ENCODE assay signal across 1 cellular context in genomic region chr1:21781971-21782867, GRCh38.
TF ChIP-seq lines count a peak whose summit lies in the region.

No MANE protein-coding gene starts in this region.

TF ChIP-seq in K562, 482 proteins besides CTCF, POLR2A, EP300 and RAD21 (continued from another document and continues in another):
- TF ChIP-seq GTF2F1 (IDR thresholded peaks at IDR 0.05; ENCODE audit: low read depth, low read length) = no peak
- TF ChIP-seq ZKSCAN1 (IDR thresholded peaks at IDR 0.05; ENCODE audit: low read depth, low read length) = no peak
- TF ChIP-seq HDGF (IDR thresholded peaks at IDR 0.05) = no peak
- TF ChIP-seq ZNF384 (IDR thresholded peaks at IDR 0.05; ENCODE audit: low read depth, low read length) = peak; percentile 74
- no peak for TF ChIP-seq SMAD4 (CRISPR knock-in tag; conservative IDR thresholded peaks at IDR 0.05)
- no peak; the same call in 1 of the 2 replicates for TF ChIP-seq ELF4 (CRISPR knock-in tag; IDR thresholded peaks at IDR 0.05)
- no peak for TF ChIP-seq ZNF639 (CRISPR knock-in tag; conservative IDR thresholded peaks at IDR 0.05 in 1 of 2, IDR thresholded peaks at IDR 0.05 in 1 of 2)
- TF ChIP-seq LARP7 (IDR thresholded peaks at IDR 0.05) = peak; percentile 48; the same call in 1 of the 2 replicates
- TF ChIP-seq, protein P1, sequence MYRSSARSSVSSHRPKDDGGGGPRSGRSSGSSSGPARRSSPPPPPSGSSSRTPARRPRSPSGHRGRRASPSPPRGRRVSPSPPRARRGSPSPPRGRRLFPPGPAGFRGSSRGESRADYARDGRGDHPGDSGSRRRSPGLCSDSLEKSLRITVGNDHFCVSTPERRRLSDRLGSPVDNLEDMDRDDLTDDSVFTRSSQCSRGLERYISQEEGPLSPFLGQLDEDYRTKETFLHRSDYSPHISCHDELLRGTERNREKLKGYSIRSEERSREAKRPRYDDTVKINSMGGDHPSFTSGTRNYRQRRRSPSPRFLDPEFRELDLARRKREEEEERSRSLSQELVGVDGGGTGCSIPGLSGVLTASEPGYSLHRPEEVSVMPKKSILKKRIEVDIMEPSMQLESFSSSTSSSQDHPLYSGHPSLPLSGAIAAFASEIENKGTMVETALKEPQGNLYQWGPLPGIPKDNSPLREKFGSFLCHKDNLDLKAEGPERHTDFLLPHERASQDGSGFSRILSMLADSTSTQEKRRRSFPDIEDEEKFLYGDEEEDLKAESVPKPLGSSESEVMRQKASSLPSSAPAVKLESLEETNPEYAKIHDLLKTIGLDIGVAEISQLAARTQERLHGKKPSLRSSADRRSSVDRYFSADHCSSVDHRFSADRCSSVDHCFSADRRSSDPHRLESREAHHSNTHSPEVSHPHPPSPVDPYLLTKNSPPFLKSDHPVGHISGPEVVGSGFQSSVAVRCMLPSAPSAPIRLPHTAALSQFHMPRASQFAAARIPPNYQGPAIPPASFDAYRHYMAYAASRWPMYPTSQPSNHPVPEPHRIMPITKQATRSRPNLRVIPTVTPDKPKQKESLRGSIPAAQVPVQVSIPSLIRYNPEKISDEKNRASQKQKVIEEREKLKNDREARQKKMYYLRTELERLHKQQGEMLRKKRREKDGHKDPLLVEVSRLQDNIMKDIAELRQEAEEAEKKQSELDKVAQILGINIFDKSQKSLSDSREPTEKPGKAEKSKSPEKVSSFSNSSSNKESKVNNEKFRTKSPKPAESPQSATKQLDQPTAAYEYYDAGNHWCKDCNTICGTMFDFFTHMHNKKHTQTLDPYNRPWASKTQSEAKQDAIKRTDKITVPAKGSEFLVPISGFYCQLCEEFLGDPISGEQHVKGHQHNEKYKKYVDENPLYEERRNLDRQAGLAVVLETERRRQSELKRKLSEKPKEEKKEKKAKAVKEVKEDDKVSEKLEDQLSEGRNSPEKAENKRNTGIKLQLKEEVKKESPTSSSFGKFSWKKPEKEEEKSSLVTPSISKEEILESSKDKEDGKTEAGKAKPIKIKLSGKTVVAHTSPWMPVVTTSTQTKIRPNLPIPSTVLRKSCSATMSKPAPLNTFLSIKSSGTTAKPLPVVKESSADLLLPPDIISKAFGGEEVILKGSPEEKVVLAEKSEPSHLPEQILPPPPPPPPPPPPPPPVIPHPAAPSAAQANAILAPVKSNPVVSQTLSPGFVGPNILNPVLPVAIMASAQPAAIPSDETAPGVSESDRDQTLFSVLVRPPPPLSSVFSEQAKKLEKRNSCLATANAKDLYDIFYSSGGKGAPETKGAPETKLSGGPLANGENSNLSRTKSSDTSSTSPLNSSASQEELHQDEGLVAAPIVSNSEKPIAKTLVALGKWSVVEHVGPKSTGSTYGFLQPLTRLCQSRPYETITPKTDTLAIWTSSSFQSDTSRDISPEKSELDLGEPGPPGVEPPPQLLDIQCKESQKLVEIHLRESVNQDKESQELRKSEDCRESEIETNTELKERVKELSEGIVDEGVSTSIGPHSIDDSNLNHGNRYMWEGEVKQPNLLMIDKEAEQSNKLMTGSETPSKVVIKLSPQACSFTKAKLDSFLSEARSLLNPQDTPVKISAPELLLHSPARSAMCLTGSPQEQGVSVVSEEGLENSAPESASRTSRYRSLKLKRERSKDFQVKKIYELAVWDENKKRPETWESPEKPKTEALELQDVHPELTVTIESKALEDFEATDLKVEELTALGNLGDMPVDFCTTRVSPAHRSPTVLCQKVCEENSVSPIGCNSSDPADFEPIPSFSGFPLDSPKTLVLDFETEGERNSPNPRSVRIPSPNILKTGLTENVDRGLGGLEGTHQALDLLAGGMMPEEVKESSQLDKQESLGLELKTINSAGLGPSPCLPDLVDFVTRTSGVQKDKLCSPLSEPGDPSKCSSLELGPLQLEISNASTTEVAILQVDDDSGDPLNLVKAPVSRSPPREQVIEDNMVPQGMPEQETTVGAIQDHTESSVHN (IDR thresholded peaks at IDR 0.05; ENCODE audit: borderline replicate concordance in 1 of 2, low read depth in 1 of 2) = 0 out of 4 replicates have a peak, but pooled peaks of 1 of the 2 experiments have one; percentile 34
- no peak for TF ChIP-seq MYBL2 (IDR thresholded peaks at IDR 0.05; ENCODE audit: low read depth)
- TF ChIP-seq MYBL2 (CRISPR knock-in tag; IDR thresholded peaks at IDR 0.05; ENCODE audit: borderline replicate concordance) = no peak
- TF ChIP-seq SP2 (IDR thresholded peaks at IDR 0.05; ENCODE audit: extremely low read depth, low read depth, low read length, poor library complexity, severe bottlenecking) = no peak
- TF ChIP-seq, protein P2, sequence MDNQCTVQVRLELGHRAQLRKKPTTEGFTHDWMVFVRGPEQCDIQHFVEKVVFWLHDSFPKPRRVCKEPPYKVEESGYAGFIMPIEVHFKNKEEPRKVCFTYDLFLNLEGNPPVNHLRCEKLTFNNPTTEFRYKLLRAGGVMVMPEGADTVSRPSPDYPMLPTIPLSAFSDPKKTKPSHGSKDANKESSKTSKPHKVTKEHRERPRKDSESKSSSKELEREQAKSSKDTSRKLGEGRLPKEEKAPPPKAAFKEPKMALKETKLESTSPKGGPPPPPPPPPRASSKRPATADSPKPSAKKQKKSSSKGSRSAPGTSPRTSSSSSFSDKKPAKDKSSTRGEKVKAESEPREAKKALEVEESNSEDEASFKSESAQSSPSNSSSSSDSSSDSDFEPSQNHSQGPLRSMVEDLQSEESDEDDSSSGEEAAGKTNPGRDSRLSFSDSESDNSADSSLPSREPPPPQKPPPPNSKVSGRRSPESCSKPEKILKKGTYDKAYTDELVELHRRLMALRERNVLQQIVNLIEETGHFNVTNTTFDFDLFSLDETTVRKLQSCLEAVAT (IDR thresholded peaks at IDR 0.05) = peak in 1 of 2 experiments; percentile 59; a peak in 2 of 4 replicates
- TF ChIP-seq E2F3 (CRISPR knock-in tag; IDR thresholded peaks at IDR 0.05) = no peak
- TF ChIP-seq SMAD3 (CRISPR knock-in tag; conservative IDR thresholded peaks at IDR 0.05) = no peak
- no peak for TF ChIP-seq CEBPB (tag; IDR thresholded peaks at IDR 0.05)
- no peak for TF ChIP-seq ZNF124 (CRISPR knock-in tag; IDR thresholded peaks at IDR 0.05)
- no peak for TF ChIP-seq ZNF75A (CRISPR knock-in tag; IDR thresholded peaks at IDR 0.05)
- no peak for TF ChIP-seq ZNF655 (CRISPR knock-in tag; IDR thresholded peaks at IDR 0.05)
- TF ChIP-seq TRIM28 (IDR thresholded peaks at IDR 0.05) = no peak; the same call in 1 of the 2 replicates
- no peak for TF ChIP-seq EZH2 (IDR thresholded peaks at IDR 0.05; ENCODE audit: borderline replicate concordance, low read depth, low read length)
- 0 out of 2 replicates have a peak, but pooled peaks have one; percentile 12 for TF ChIP-seq KHSRP (IDR thresholded peaks at IDR 0.05)
- TF ChIP-seq PKNOX1 (IDR thresholded peaks at IDR 0.05) = 0 out of 2 replicates have a peak, but pooled peaks have one; percentile 5
- no peak for TF ChIP-seq ZNF41 (CRISPR knock-in tag; conservative IDR thresholded peaks at IDR 0.05)
- no peak for TF ChIP-seq HOXB6 (CRISPR knock-in tag; IDR thresholded peaks at IDR 0.05; ENCODE audit: borderline replicate concordance)
- TF ChIP-seq, protein P3, sequence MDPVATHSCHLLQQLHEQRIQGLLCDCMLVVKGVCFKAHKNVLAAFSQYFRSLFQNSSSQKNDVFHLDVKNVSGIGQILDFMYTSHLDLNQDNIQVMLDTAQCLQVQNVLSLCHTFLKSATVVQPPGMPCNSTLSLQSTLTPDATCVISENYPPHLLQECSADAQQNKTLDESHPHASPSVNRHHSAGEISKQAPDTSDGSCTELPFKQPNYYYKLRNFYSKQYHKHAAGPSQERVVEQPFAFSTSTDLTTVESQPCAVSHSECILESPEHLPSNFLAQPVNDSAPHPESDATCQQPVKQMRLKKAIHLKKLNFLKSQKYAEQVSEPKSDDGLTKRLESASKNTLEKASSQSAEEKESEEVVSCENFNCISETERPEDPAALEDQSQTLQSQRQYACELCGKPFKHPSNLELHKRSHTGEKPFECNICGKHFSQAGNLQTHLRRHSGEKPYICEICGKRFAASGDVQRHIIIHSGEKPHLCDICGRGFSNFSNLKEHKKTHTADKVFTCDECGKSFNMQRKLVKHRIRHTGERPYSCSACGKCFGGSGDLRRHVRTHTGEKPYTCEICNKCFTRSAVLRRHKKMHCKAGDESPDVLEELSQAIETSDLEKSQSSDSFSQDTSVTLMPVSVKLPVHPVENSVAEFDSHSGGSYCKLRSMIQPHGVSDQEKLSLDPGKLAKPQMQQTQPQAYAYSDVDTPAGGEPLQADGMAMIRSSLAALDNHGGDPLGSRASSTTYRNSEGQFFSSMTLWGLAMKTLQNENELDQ (CRISPR knock-in tag; IDR thresholded peaks at IDR 0.05; ENCODE audit: borderline replicate concordance) = peak; percentile 86; the same call in 1 of the 2 replicates
- TF ChIP-seq HSF4 (CRISPR knock-in tag; IDR thresholded peaks at IDR 0.05; ENCODE audit: borderline replicate concordance) = 0 out of 2 replicates have a peak, but pooled peaks have one; percentile 16
- 0 out of 2 replicates have a peak, but pooled peaks have one; percentile 40 for TF ChIP-seq PHF21A (IDR thresholded peaks at IDR 0.05; ENCODE audit: borderline replicate concordance, low read depth)
- peak; percentile 83 for TF ChIP-seq HMBOX1 (IDR thresholded peaks at IDR 0.05)
- TF ChIP-seq RB1 (IDR thresholded peaks at IDR 0.05; ENCODE audit: low read depth) = no peak
- no peak for TF ChIP-seq KAT8 (IDR thresholded peaks at IDR 0.05; ENCODE audit: low read depth)
- no peak for TF ChIP-seq ZKSCAN3 (CRISPR knock-in tag; IDR thresholded peaks at IDR 0.05)
- TF ChIP-seq ADNP (tag; IDR thresholded peaks at IDR 0.05) = no peak
- TF ChIP-seq SFPQ (IDR thresholded peaks at IDR 0.05; ENCODE audit: low read depth, low read length) = no peak
- 0 out of 2 replicates have a peak, but pooled peaks have one; percentile 51 for TF ChIP-seq ZNF766 (CRISPR knock-in tag; conservative IDR thresholded peaks at IDR 0.05)
- TF ChIP-seq ATF7 (IDR thresholded peaks at IDR 0.05) = peak; percentile 44; the same call in 1 of the 2 replicates
- TF ChIP-seq BCOR (IDR thresholded peaks at IDR 0.05) = peak; percentile 53; the same call in 1 of the 2 replicates
- TF ChIP-seq CREB1 (IDR thresholded peaks at IDR 0.05) = peak; percentile 55; the same call in 1 of the 2 replicates
- no peak; the same call in none of the 2 replicates for TF ChIP-seq CREB1 (CRISPR knock-in tag; IDR thresholded peaks at IDR 0.05)
- TF ChIP-seq MED1 (CRISPR knock-in tag; IDR thresholded peaks at IDR 0.05; ENCODE audit: borderline replicate concordance) = 0 out of 2 replicates have a peak, but pooled peaks have one; percentile 1
- no peak for TF ChIP-seq DEAF1 (CRISPR knock-in tag; IDR thresholded peaks at IDR 0.05)
